11 cellular contexts compared by ENCODE assay signal in genomic region chr19:954672-955494, GRCh38. TPM values are rescaled to one million over a fixed set of nuclear protein-coding genes. Genes with fewer than 3 reads are reported as not detected.
DNase-seq lines count a peak whose midpoint lies in the region; TF ChIP-seq lines count a peak whose summit lies in the region.
"Had no signal": no experiment of that assay in that cellular context is flagged by ENCODE, and none has a peak within 500 bp of the region (broad histone marks: within the 10 kb centered on the region; RNA-seq: fewer than 3 reads in every experiment).

No MANE protein-coding gene starts in this region.

- H3K4me1 ChIP-seq in uterus (no peaks in the 10 kb centered on the region), prostate gland (replicated peaks) (peaks cover 8% of the 10 kb centered on the region)

- no peaks in the 10 kb centered on the region for H3K9me3 ChIP-seq in uterus
- H3K9me3 ChIP-seq in prostate gland, result no peaks in the 10 kb centered on the region
- H3K9me3 ChIP-seq: suprapubic skin had no signal

- intact Hi-C loops in uterus (cut with DNase I; ENCODE audit: low total_unique reads), result no loop called here
- intact Hi-C loops in prostate gland (cut with DNase I), result no loop called here

- TF ChIP-seq POLR2A in uterus (IDR thresholded peaks at IDR 0.05) (no peak), prostate gland (IDR thresholded peaks at IDR 0.05) (no peak)

- H3K4me3 ChIP-seq in uterus (no peak overlapping the region), prostate gland (no peak overlapping the region), foreskin fibroblast (ENCODE audit: low read depth in 1 of 2, low read length in 2 of 2) (no peak overlapping the region)
- H3K4me3 ChIP-seq: suprapubic skin had no signal

- H3K27ac ChIP-seq in uterus (no peak overlapping the region), prostate gland (no peak overlapping the region)
- H3K27ac ChIP-seq: suprapubic skin had no signal

- TF ChIP-seq EP300 in Ishikawa (IDR thresholded peaks at IDR 0.05; ENCODE audit: borderline replicate concordance), result peak; percentile 91

- 85% methylated on average over 43 of the region's 43 CpGs for WGBS in prostate gland

- no peak for TF ChIP-seq RAD21 in Ishikawa (IDR thresholded peaks at IDR 0.05; ENCODE audit: low read depth)

- DNase-seq in CD1c-positive myeloid dendritic cell (ENCODE audit: extremely low spot score), result peak; percentile 38
- DNase-seq in GM19240 (ENCODE audit: insufficient read length, low spot score), result peak; percentile 85
- DNase-seq in iPS-NIHi7 (ENCODE audit: extremely low spot score), result peak; percentile 57
- no peak for DNase-seq in uterus
- no peak for DNase-seq in globus pallidus (ENCODE audit: low spot score)
- no peak for DNase-seq in prostate gland (ENCODE audit: low spot score)
- DNase-seq in foreskin fibroblast, result no peak
- DNase-seq: NCI-H524 treated with DMSO at 0.1 percent for 48 hours; stimulated activated CD4-positive, alpha-beta T cell treated with anti-CD3 and anti-CD28 coated beads, Interleukin-4, amount 100 ng/mL, for 24 hours had no signal

- H3K36me3 ChIP-seq in uterus (no peaks in the 10 kb centered on the region), prostate gland (no peaks in the 10 kb centered on the region)
- H3K36me3 ChIP-seq: suprapubic skin had no signal

- H3K27me3 ChIP-seq in uterus, result no peaks in the 10 kb centered on the region
- H3K27me3 ChIP-seq in prostate gland (replicated peaks; ENCODE audit: insufficient read depth), result no peaks in the 10 kb centered on the region
- H3K27me3 ChIP-seq: suprapubic skin had no signal

- TF ChIP-seq CTCF in uterus (IDR thresholded peaks at IDR 0.05) (no peak), prostate gland (IDR thresholded peaks at IDR 0.05) (no peak), foreskin fibroblast (IDR thresholded peaks at IDR 0.05; ENCODE audit: low read depth, low read length) (no peak)

TF ChIP-seq in Ishikawa, 13 proteins besides CTCF, POLR2A, EP300 and RAD21:
- TF ChIP-seq EGR1 (IDR thresholded peaks at IDR 0.05) (peak; percentile 84), NFIC (IDR thresholded peaks at IDR 0.05) (peak; percentile 89), TAF1 (IDR thresholded peaks at IDR 0.05; ENCODE audit: low read depth) (no peak), YY1 (IDR thresholded peaks at IDR 0.05; ENCODE audit: low read depth) (peak; percentile 76), MAX (IDR thresholded peaks at IDR 0.05) (peak; percentile 30; the same call in 1 of the 2 replicates), ZBTB7A (IDR thresholded peaks at IDR 0.05; ENCODE audit: low read depth) (peak; percentile 51), CREB1 (IDR thresholded peaks at IDR 0.05; ENCODE audit: low read depth) (no peak), USF1 (IDR thresholded peaks at IDR 0.05) (no peak), TEAD4 (IDR thresholded peaks at IDR 0.05) (peak; percentile 58; the same call in 1 of the 2 replicates), TCF12 (IDR thresholded peaks at IDR 0.05; ENCODE audit: low read depth) (peak; percentile 96), REST (IDR thresholded peaks at IDR 0.05; ENCODE audit: low read depth) (no peak), FOXM1 (IDR thresholded peaks at IDR 0.05; ENCODE audit: borderline replicate concordance, low read depth) (peak; percentile 67; the same call in 1 of the 2 replicates), CEBPB (IDR thresholded peaks at IDR 0.05) (no peak)

RNA-seq across cellular contexts. Expression of gene ARID3A, which starts 29.0 kb away (rescaled TPM):
- total RNA-seq in uterus (10 to 100 TPM in 1 of 4 donors, 1 to 10 TPM in 3; 1.3 to 22.0 (median 3.8) TPM), prostate gland (10 to 100 TPM in 1 of 2 donors, 1 to 10 TPM in 1; 3.8 to 18.7 TPM)

RNA-seq across cellular contexts. Expression of gene WDR18, which starts 29.3 kb away (rescaled TPM):
- total RNA-seq in uterus, result 10 to 100 TPM; 13.6 to 34.9 (median 17.3) TPM
- total RNA-seq in prostate gland, result 10 to 100 TPM; 35.0 to 94.8 TPM

RNA-seq across cellular contexts. Expression of gene KISS1R, which starts 37.8 kb away (rescaled TPM):
- total RNA-seq in uterus, result under 1 TPM in 1 of 4 donors, not detected in 3; 0.14 TPM
- total RNA-seq in prostate gland, result not detected

RNA-seq across cellular contexts. Expression of gene R3HDM4, which starts 41.9 kb away (rescaled TPM):
- total RNA-seq in uterus (10 to 100 TPM in 3 of 4 donors, 1 to 10 TPM in 1; 5.3 to 38.2 (median 21.2) TPM), prostate gland (10 to 100 TPM; 36.9 to 58.7 TPM)

RNA-seq across cellular contexts. Expression of gene GRIN3B, which starts 45.3 kb away (rescaled TPM):
- under 1 TPM in 1 of 4 donors, not detected in 3; 0.48 TPM for total RNA-seq in uterus
- under 1 TPM in 1 of 2 donors, not detected in 1; 0.34 TPM for total RNA-seq in prostate gland

Comparison
In these comparisons a context has a peak if more than half of its experiments do, and no peak if none do; other contexts are left out.
1. DNase-seq: peak in CD1c-positive myeloid dendritic cell (single experiment), GM19240 (single experiment) and iPS-NIHi7 (single experiment); none in uterus (0 of 2), globus pallidus (single experiment), prostate gland (single experiment) and foreskin fibroblast (0 of 2).